In the genomic region with DNA sequence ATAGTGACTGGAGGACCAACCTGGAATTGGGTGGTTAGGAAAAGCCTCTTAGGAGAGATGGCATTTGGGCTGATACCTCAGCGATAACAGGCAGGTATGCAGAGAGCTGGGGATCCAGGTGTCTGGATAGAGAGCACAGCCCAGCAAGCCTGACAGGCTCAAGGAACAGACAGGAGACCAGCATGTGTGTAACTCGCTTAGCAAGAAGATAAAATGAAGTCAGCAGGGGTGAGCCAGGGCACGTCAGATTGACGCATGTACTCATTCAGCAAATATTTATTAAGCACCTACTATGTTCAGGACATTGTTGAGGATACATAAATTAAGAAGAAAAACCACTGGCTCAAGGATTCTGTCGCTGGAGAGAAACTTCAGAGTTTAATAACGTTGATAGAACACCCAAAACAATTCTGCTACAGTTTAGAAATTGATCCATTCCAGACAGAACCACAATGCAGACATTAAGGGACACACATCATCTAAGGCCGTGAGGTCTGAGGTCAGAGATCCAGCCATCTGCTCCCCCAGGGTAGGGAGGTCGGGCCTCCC, we compare ENCODE assay signal across 8 cellular contexts. TPM values are rescaled to one million over a fixed set of nuclear protein-coding genes. Genes with fewer than 3 reads are reported as not detected.
DNase-seq lines count a peak whose midpoint lies in the region; ATAC-seq and TF ChIP-seq lines count a peak whose summit lies in the region.

No MANE protein-coding gene starts in this region.

- H3K9me3 Mint-ChIP-seq in CD4-positive, alpha-beta memory T cell, result peaks cover 0 to 15% (median under 1%) of the 10 kb centered on the region in 8 donors
- H3K9me3 Mint-ChIP-seq in nephron, result peaks cover 12% of the 10 kb centered on the region

- no peaks in the 10 kb centered on the region for H3K9me3 ChIP-seq in CD4-positive, alpha-beta memory T cell (ENCODE audit: control insufficient read depth in 1 of 2, low read length in 2 of 2)
- H3K9me3 ChIP-seq in Loucy (ENCODE audit: insufficient read depth, low read depth, low read length) (no peaks in the 10 kb centered on the region), duodenal mucosa (ENCODE audit: control insufficient read depth in 1 of 2, low read length in 2 of 2) (no peaks in the 10 kb centered on the region)

- no peaks in the 10 kb centered on the region for H3K9me2 ChIP-seq in Loucy (replicated peaks; ENCODE audit: low read depth, low read length)

- peak overlapping the region; percentile 14 to 63 for H3K4me3 ChIP-seq in CD4-positive, alpha-beta memory T cell (ENCODE audit: low read length in 2 of 2)
- peak overlapping the region; percentile 81 for H3K4me3 ChIP-seq in Loucy (ENCODE audit: low read length, poor library complexity, severe bottlenecking)
- peak overlapping the region; percentile 73 to 78 for H3K4me3 ChIP-seq in duodenal mucosa (ENCODE audit: low read depth in 1 of 2, low read length in 2 of 2)

- peak overlapping the region; percentile 75 for H3K27ac ChIP-seq in CD4-positive, alpha-beta memory T cell (ENCODE audit: low read depth, low read length)
- peak overlapping the region; percentile 98 for H3K27ac ChIP-seq in duodenal mucosa (ENCODE audit: low read depth, low read length)

- H3K4me1 Mint-ChIP-seq in CD4-positive, alpha-beta memory T cell, result peaks cover 19 to 50% (median 33%) of the 10 kb centered on the region in 4 donors
- peaks cover 25% of the 10 kb centered on the region for H3K4me1 Mint-ChIP-seq in nephron

- peak overlapping the region; percentile 79 to 89 (median 86) for H3K4me3 Mint-ChIP-seq in CD4-positive, alpha-beta memory T cell
- H3K4me3 Mint-ChIP-seq in nephron, result peak overlapping the region; percentile 83 to 84 (median 84)

- intact Hi-C loops in CD4-positive, alpha-beta memory T cell (cut with micrococcal nuclease), result loop anchor here (5.0 to 10.0 kb wide), 2 partner anchors 74 to 214 kb away; no protein-coding TSS in a partner anchor

- H3K9ac ChIP-seq in Loucy (ENCODE audit: low read depth, low read length, poor library complexity, severe bottlenecking), result peak overlapping the region; percentile 82
- peak overlapping the region; percentile 87 for H3K9ac ChIP-seq in duodenal mucosa (ENCODE audit: low read depth in 1 of 2, low read length in 2 of 2)

- no peaks in the 10 kb centered on the region for H3K36me3 ChIP-seq in CD4-positive, alpha-beta memory T cell (ENCODE audit: insufficient read depth, low read length)
- no peaks in the 10 kb centered on the region for H3K36me3 ChIP-seq in Loucy (ENCODE audit: insufficient read depth, low read length)
- no peaks in the 10 kb centered on the region for H3K36me3 ChIP-seq in duodenal mucosa (ENCODE audit: control insufficient read depth in 1 of 2, insufficient read depth in 2 of 2, low read length in 2 of 2)

- peaks cover 0 to 7% of the 10 kb centered on the region in 2 donors for H3K36me3 Mint-ChIP-seq in CD4-positive, alpha-beta memory T cell
- H3K36me3 Mint-ChIP-seq in nephron (ENCODE audit: low read depth), result no peaks in the 10 kb centered on the region

- peak overlapping the region; percentile 68 to 94 (median 91) for H3K27ac Mint-ChIP-seq in CD4-positive, alpha-beta memory T cell
- H3K27ac Mint-ChIP-seq in nephron, result peak overlapping the region; percentile 68 to 91 (median 80)

- POLR2A ChIA-PET in CD4-positive, alpha-beta memory T cell (lab: Charles Lee; ENCODE audit: partially characterized antibody), result interaction anchor here (0.7 to 1.0 kb wide), 2 partner anchors 66 to 98 kb away, joined by 3 to 5 read pairs; no protein-coding TSS in a partner anchor

- CTCF ChIA-PET in CD4-positive, alpha-beta memory T cell (lab: Charles Lee; ENCODE audit: partially characterized antibody), result no interaction called here

- no peaks in the 10 kb centered on the region for H4K20me1 ChIP-seq in Loucy (ENCODE audit: insufficient read depth, low read length, poor library complexity, severe bottlenecking)

- no peaks in the 10 kb centered on the region for H3K27me3 Mint-ChIP-seq in CD4-positive, alpha-beta memory T cell
- peaks cover 14% of the 10 kb centered on the region for H3K27me3 Mint-ChIP-seq in nephron (ENCODE audit: low read depth)

- peak overlapping the region; percentile 44; the same call in 1 of the 2 replicates for H2AFZ ChIP-seq in Loucy (ENCODE audit: low read length)

- H3K4me2 ChIP-seq in Loucy (ENCODE audit: low read depth, low read length, poor library complexity, severe bottlenecking), result peak overlapping the region; percentile 84

- peaks cover 20% of the 10 kb centered on the region for H3K4me1 ChIP-seq in CD4-positive, alpha-beta memory T cell (ENCODE audit: insufficient read depth, low read length)
- H3K4me1 ChIP-seq in Loucy (ENCODE audit: insufficient read depth, low read length, poor library complexity, severe bottlenecking), result peaks cover 67% of the 10 kb centered on the region
- peaks cover 22 to 25% of the 10 kb centered on the region in 2 donors for H3K4me1 ChIP-seq in duodenal mucosa (ENCODE audit: control insufficient read depth in 1 of 2, insufficient read depth in 2 of 2, low read length in 2 of 2)

- no peak for TF ChIP-seq CTCF in Loucy (conservative IDR thresholded peaks at IDR 0.05; ENCODE audit: low read length)
- no peak for TF ChIP-seq CTCF in nephron (IDR thresholded peaks at IDR 0.05; ENCODE audit: unreplicated experiment in 3 of 3)

- DNase-seq in CD4-positive, alpha-beta memory T cell, result no peak
- DNase-seq in NCI-H524 treated with DMSO at 0.1 percent for 48 hours (lab: John Stamatoyannopoulos, UW) (no peak), amniotic stem cell (lab: John Stamatoyannopoulos, UW) (no peak), NCI-H226 (no peak)

- no peaks in the 10 kb centered on the region for H3F3A ChIP-seq in Loucy (ENCODE audit: low read depth)

- H3K79me2 ChIP-seq in Loucy (ENCODE audit: insufficient read depth, low read length), result peaks cover 39% of the 10 kb centered on the region

- no peaks in the 10 kb centered on the region for H3K27me3 ChIP-seq in CD4-positive, alpha-beta memory T cell (ENCODE audit: insufficient read depth, low read length)
- no peaks in the 10 kb centered on the region for H3K27me3 ChIP-seq in Loucy (ENCODE audit: insufficient read depth, low read length, poor library complexity, severe bottlenecking)
- no peaks in the 10 kb centered on the region for H3K27me3 ChIP-seq in duodenal mucosa (ENCODE audit: control insufficient read depth in 1 of 2, insufficient read depth in 2 of 2, low read length in 2 of 2)

- no peak for ATAC-seq in HG03097 (IDR thresholded peaks at IDR 0.05; ENCODE audit: low FRiP score, unreplicated experiment)

RNA-seq across cellular contexts. Expression of a gene that starts 1.1 kb away (rescaled TPM):
- total RNA-seq in CD4-positive, alpha-beta memory T cell, result 10 to 100 TPM; 43.4 to 49.4 TPM
- 10 to 100 TPM; 32.8 to 34.4 TPM for polyA plus RNA-seq in CD4-positive, alpha-beta memory T cell
